10 cellular contexts compared by ENCODE assay signal in genomic region chrX:39645059-39645895, GRCh38.
A peak's percentile ranks its signal among the peaks of the same experiment; 100 is the strongest.
DNase-seq lines count a peak whose midpoint lies in the region; ATAC-seq and TF ChIP-seq lines count a peak whose summit lies in the region.
"Had no signal": no experiment of that assay in that cellular context is flagged by ENCODE, and none has a peak within 500 bp of the region (broad histone marks: within the 10 kb centered on the region; RNA-seq: fewer than 3 reads in every experiment).

No MANE protein-coding gene starts in this region.

- H3K36me3 Mint-ChIP-seq in activated T-cell treated with anti-CD3 and anti-CD28 coated beads, Interleukin-2, amount 50 U/mL, for 24 hours (ENCODE audit: low read depth) = no peaks in the 10 kb centered on the region
- H3K36me3 Mint-ChIP-seq: natural killer cell had no signal

- H3K27ac ChIP-seq in lower lobe of right lung (peak overlapping the region; percentile 36), tibial nerve (peak overlapping the region in 2 of 4 donors; percentile 40 to 54), dorsolateral prefrontal cortex (peak overlapping the region in 4 of 59 donors; percentile 11 to 63 (median 49))

- no peaks in the 10 kb centered on the region for H3K27me3 ChIP-seq in lower lobe of right lung (ENCODE audit: low read depth)
- peaks cover 0 to 3% of the 10 kb centered on the region in 2 donors for H3K27me3 ChIP-seq in tibial nerve
- peaks cover 0 to 63% (median 9%) of the 10 kb centered on the region in 45 donors for H3K27me3 ChIP-seq in dorsolateral prefrontal cortex

- H3K4me3 ChIP-seq in astrocyte of the cerebellum (ENCODE audit: low read depth, low read length) = no peak overlapping the region
- H3K4me3 ChIP-seq in lower lobe of right lung = no peak overlapping the region
- H3K4me3 ChIP-seq in tibial nerve = no peak overlapping the region
- no peak overlapping the region for H3K4me3 ChIP-seq in dorsolateral prefrontal cortex

- DNase-seq in activated T-cell treated with anti-CD3 and anti-CD28 coated beads for 48 hours (ENCODE audit: low read depth) (peak; percentile 8), astrocyte of the cerebellum (ENCODE audit: low read depth) (peak; percentile 43), lower lobe of right lung (peak; percentile 44), tibial nerve (ENCODE audit: low spot score in 2 of 2) (peak; percentile 46 to 58), cerebellar nuclear complex (lab: John Stamatoyannopoulos, UW) (no peak), dorsolateral prefrontal cortex (no peak), RKO (ENCODE audit: low spot score) (no peak)
- DNase-seq in activated T-cell treated with anti-CD3 and anti-CD28 coated beads, Interleukin-2, amount 50 U/mL, for 24 hours = no peak
- DNase-seq: natural killer cell, SHP77 treated with DMSO at 0.1 percent for 48 hours had no signal

- peaks cover 39% of the 10 kb centered on the region for H3K27me3 Mint-ChIP-seq in activated T-cell treated with anti-CD3 and anti-CD28 coated beads, Interleukin-2, amount 50 U/mL, for 24 hours

- no peak for ATAC-seq in lower lobe of right lung
- ATAC-seq: natural killer cell had no signal

- TF ChIP-seq POLR2A in tibial nerve (IDR thresholded peaks at IDR 0.05) = no peak

- in situ Hi-C loops in astrocyte of the cerebellum (cut with HindIII; ENCODE audit: low sequenced_read_pairs) = no loop called here

- no peak overlapping the region for H3K4me3 Mint-ChIP-seq in activated T-cell treated with anti-CD3 and anti-CD28 coated beads, Interleukin-2, amount 50 U/mL, for 24 hours
- H3K4me3 Mint-ChIP-seq: natural killer cell had no signal

- peaks cover 12% of the 10 kb centered on the region for H3K4me1 Mint-ChIP-seq in activated T-cell treated with anti-CD3 and anti-CD28 coated beads, Interleukin-2, amount 50 U/mL, for 24 hours (ENCODE audit: low read depth)
- H3K4me1 Mint-ChIP-seq: natural killer cell had no signal

- no peaks in the 10 kb centered on the region for H3K4me1 ChIP-seq in lower lobe of right lung
- H3K4me1 ChIP-seq in tibial nerve = peaks cover 0 to 21% (median 0%) of the 10 kb centered on the region in 4 donors

- H3K36me3 ChIP-seq in lower lobe of right lung (no peaks in the 10 kb centered on the region), tibial nerve (no peaks in the 10 kb centered on the region)

- H3K9me3 Mint-ChIP-seq in activated T-cell treated with anti-CD3 and anti-CD28 coated beads, Interleukin-2, amount 50 U/mL, for 24 hours = no peaks in the 10 kb centered on the region
- H3K9me3 Mint-ChIP-seq: natural killer cell had no signal

- intact Hi-C loops in lower lobe of right lung (cut with DNase I) = no loop called here
- intact Hi-C loops in dorsolateral prefrontal cortex (cut with DNase I) = no loop called here

- 34 to 55% methylated on average over 20 to 22 of the region's 22 CpGs for WGBS in tibial nerve, 2 donors

- H3K27ac Mint-ChIP-seq in activated T-cell treated with anti-CD3 and anti-CD28 coated beads, Interleukin-2, amount 50 U/mL, for 24 hours = no peak overlapping the region
- H3K27ac Mint-ChIP-seq: natural killer cell had no signal

- TF ChIP-seq EP300 in tibial nerve (IDR thresholded peaks at IDR 0.05) = peak in 1 of 2 donors; percentile 64

- H3K9me3 ChIP-seq in lower lobe of right lung = no peaks in the 10 kb centered on the region
- H3K9me3 ChIP-seq in tibial nerve = no peaks in the 10 kb centered on the region

- TF ChIP-seq CTCF in astrocyte of the cerebellum (IDR thresholded peaks at IDR 0.05; ENCODE audit: low read depth, low read length, missing control alignments) (no peak), lower lobe of right lung (IDR thresholded peaks at IDR 0.05) (no peak), tibial nerve (IDR thresholded peaks at IDR 0.05) (no peak), dorsolateral prefrontal cortex (IDR thresholded peaks at IDR 0.05 in 54 of 56, conservative IDR thresholded peaks at IDR 0.05 in 2 of 56; ENCODE audit: low read depth in 1 of 56, partially characterized antibody in 56 of 56) (no peak)

Comparison
In these comparisons a context has a peak if more than half of its experiments do, and no peak if none do; other contexts are left out.
1. DNase-seq: peak in activated T-cell treated with anti-CD3 and anti-CD28 coated beads for 48 hours (single experiment), astrocyte of the cerebellum (single experiment), lower lobe of right lung (single experiment) and tibial nerve (2 of 2); none in activated T-cell treated with anti-CD3 and anti-CD28 coated beads, Interleukin-2, amount 50 U/mL, for 24 hours (single experiment), cerebellar nuclear complex (0 of 2), dorsolateral prefrontal cortex (0 of 10) and RKO (single experiment).